Comparison of ENCODE assay signal across 14 cellular contexts in genomic region chr4:96004341-96004740, GRCh38.
"Had no signal": no experiment of that assay in that cellular context is flagged by ENCODE, and none has a peak within 500 bp of the region (broad histone marks: within the 10 kb centered on the region; RNA-seq: fewer than 3 reads in every experiment).

No MANE protein-coding gene starts in this region.

- H3K27me3 Mint-ChIP-seq: activated naive CD8-positive, alpha-beta T cell treated with anti-CD3 and anti-CD28 coated beads, Interleukin-2, amount 50 U/mL, for 24 hours; stimulated activated naive B cell treated with anti-CD40 and anti-IgM and Interleukin-4, amounts not matched to agents 10 μg/mL and 1 μg/mL and 100 μg/mL, for 72 hours had no signal

- H3K36me3 ChIP-seq: ascending aorta had no signal

- H3K4me1 ChIP-seq: ascending aorta, parathyroid adenoma had no signal

- H2AFZ ChIP-seq: parathyroid adenoma had no signal

- H3K9me3 ChIP-seq: ascending aorta had no signal

- DNase-seq: activated CD4-positive, CD25-positive, alpha-beta regulatory T cell treated with anti-CD3 and anti-CD28 coated beads, Interleukin-2, amount 50 U/mL, for 72 hours; activated naive CD4-positive, alpha-beta T cell treated with Interleukin-2 at 50 U/mL for 16 hours; activated naive CD8-positive, alpha-beta T cell treated with anti-CD3 and anti-CD28 coated beads, Interleukin-2, amount 50 U/mL, for 24 hours; kidney glomerular epithelial cell; stimulated activated CD4-positive, alpha-beta T cell treated with anti-CD3 and anti-CD28 coated beads, Interleukin-15, amount 100 ng/mL, for 24 hours; stimulated activated CD4-positive, alpha-beta T cell treated with anti-CD3 and anti-CD28 coated beads, Interleukin-4, amount 100 ng/mL, for 1 hour; stimulated activated naive B cell treated with anti-CD40 and anti-IgM and Interleukin-4, amounts not matched to agents 10 μg/mL and 1 μg/mL and 100 μg/mL, for 72 hours; T-helper 1 cell; T1000; trophoblast cell had no signal

- H3K27ac Mint-ChIP-seq: activated naive CD8-positive, alpha-beta T cell treated with anti-CD3 and anti-CD28 coated beads, Interleukin-2, amount 50 U/mL, for 24 hours; stimulated activated naive B cell treated with anti-CD40 and anti-IgM and Interleukin-4, amounts not matched to agents 10 μg/mL and 1 μg/mL and 100 μg/mL, for 72 hours had no signal

- H3K36me3 Mint-ChIP-seq: stimulated activated naive B cell treated with anti-CD40 and anti-IgM and Interleukin-4, amounts not matched to agents 10 μg/mL and 1 μg/mL and 100 μg/mL, for 72 hours had no signal

- H3K4me1 Mint-ChIP-seq: activated naive CD8-positive, alpha-beta T cell treated with anti-CD3 and anti-CD28 coated beads, Interleukin-2, amount 50 U/mL, for 24 hours; stimulated activated naive B cell treated with anti-CD40 and anti-IgM and Interleukin-4, amounts not matched to agents 10 μg/mL and 1 μg/mL and 100 μg/mL, for 72 hours had no signal

- H3K27ac ChIP-seq: ascending aorta, parathyroid adenoma had no signal

- H3K4me3 ChIP-seq: ascending aorta had no signal

- H3K27me3 ChIP-seq: ascending aorta had no signal

- H3K4me3 Mint-ChIP-seq: activated naive CD8-positive, alpha-beta T cell treated with anti-CD3 and anti-CD28 coated beads, Interleukin-2, amount 50 U/mL, for 24 hours; stimulated activated naive B cell treated with anti-CD40 and anti-IgM and Interleukin-4, amounts not matched to agents 10 μg/mL and 1 μg/mL and 100 μg/mL, for 72 hours had no signal

- ATAC-seq: activated naive CD8-positive, alpha-beta T cell treated with anti-CD3 and anti-CD28 coated beads, Interleukin-2, amount 50 U/mL, for 24 hours; esophagus mucosa; SK-N-SH treated with all-trans-retinoic acid at 6 μM for 48 hours; stimulated activated naive B cell treated with anti-CD40 and anti-IgM and Interleukin-4, amounts not matched to agents 10 μg/mL and 1 μg/mL and 100 μg/mL, for 72 hours had no signal

- H3K9ac ChIP-seq: parathyroid adenoma had no signal
